In the genomic region with DNA sequence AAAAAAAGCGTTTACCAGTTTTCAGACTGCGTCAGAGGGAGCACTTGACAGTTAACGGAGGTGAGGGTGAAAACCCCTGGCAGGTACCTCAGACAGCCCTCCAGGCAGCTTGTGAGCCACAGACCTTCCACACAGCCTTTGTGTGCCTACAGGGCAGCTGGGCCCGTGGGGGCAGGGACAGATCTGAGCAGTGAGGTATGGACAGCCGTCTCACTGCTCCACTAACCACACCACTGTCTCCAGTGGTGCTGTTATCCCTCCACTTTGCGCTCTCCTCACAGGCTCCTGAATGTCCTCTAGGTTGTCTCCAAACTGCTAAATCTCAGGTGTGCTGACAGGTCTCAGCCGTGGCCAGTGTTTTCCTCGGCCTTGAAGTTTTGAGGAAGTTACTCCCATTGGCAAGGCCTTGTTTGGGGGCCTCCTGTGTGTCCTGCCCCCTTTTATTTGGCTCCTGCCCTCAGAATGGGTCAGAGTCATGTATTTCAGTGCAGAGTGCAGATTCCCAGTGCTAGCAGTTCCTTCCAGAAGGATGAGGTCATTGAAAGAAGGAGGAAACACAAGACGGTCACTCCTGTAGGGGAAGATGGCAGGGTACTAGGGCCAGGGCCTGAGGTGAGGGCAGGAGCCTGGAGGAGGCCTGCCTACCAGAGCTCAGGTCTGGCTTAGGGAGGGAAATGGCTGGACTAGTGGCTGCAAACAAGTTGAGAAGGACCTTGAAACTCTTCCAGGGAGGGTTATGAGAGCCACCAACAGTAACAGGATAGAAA, we compare ENCODE assay signal across 24 cellular contexts. TPM values are rescaled to one million over a fixed set of nuclear protein-coding genes. Genes with fewer than 3 reads are reported as not detected.
A peak's percentile ranks its signal among the peaks of the same experiment; 100 is the strongest.
DNase-seq lines count a peak whose midpoint lies in the region; ATAC-seq lines count a peak whose summit lies in the region.
"Had no signal": no experiment of that assay in that cellular context is flagged by ENCODE, and none has a peak within 500 bp of the region (broad histone marks: within the 10 kb centered on the region; RNA-seq: fewer than 3 reads in every experiment).

No MANE protein-coding gene starts in this region.

- peaks cover 49% of the 10 kb centered on the region for H3K36me3 Mint-ChIP-seq in dendritic cell treated with granulocyte-macrophage colony-stimulating factor and Interleukin-4, amounts not matched to agents 40 ng/mL and 50 ng/mL, for 4 days (ENCODE audit: low read depth)

- peaks cover 29% of the 10 kb centered on the region for H3K4me1 Mint-ChIP-seq in dendritic cell treated with granulocyte-macrophage colony-stimulating factor and Interleukin-4, amounts not matched to agents 40 ng/mL and 50 ng/mL, for 4 days (ENCODE audit: low read depth)

- no peak for ATAC-seq in sciatic nerve
- ATAC-seq: stimulated activated naive CD8-positive, alpha-beta T cell treated with anti-CD3 and anti-CD28 coated beads, Interleukin-15, Interleukin-2, amounts not matched to agents 100 U/mL and 50 U/mL, for 24 hours had no signal

- H3K27me3 Mint-ChIP-seq in dendritic cell treated with granulocyte-macrophage colony-stimulating factor and Interleukin-4, amounts not matched to agents 40 ng/mL and 50 ng/mL, for 4 days, result no peaks in the 10 kb centered on the region
- H3K27me3 Mint-ChIP-seq: activated CD4-positive, alpha-beta memory T cell treated with anti-CD3 and anti-CD28 coated beads for 36 hours; memory B cell had no signal

- H3K27ac Mint-ChIP-seq in dendritic cell treated with granulocyte-macrophage colony-stimulating factor and Interleukin-4, amounts not matched to agents 40 ng/mL and 50 ng/mL, for 4 days, result peak overlapping the region; percentile 79
- H3K27ac Mint-ChIP-seq: activated CD4-positive, alpha-beta memory T cell treated with anti-CD3 and anti-CD28 coated beads for 36 hours; memory B cell had no signal

- intact Hi-C loops in dendritic cell treated with granulocyte-macrophage colony-stimulating factor and Interleukin-4, amounts not matched to agents 40 ng/mL and 50 ng/mL, for 4 days (cut with micrococcal nuclease), result no loop called here
- intact Hi-C loops in sciatic nerve (cut with DNase I), result no loop called here

- H3K4me3 Mint-ChIP-seq in dendritic cell treated with granulocyte-macrophage colony-stimulating factor and Interleukin-4, amounts not matched to agents 40 ng/mL and 50 ng/mL, for 4 days, result no peak overlapping the region
- H3K4me3 Mint-ChIP-seq: activated CD4-positive, alpha-beta memory T cell treated with anti-CD3 and anti-CD28 coated beads for 36 hours; memory B cell had no signal

- DNase-seq in NCI-H1417 (lab: John Stamatoyannopoulos, UW) (peak in 2 of 3 experiments; percentile 20 to 58), NCI-H1417 treated with DMSO at 0.1 percent for 48 hours (lab: John Stamatoyannopoulos, UW) (no peak), NCI-H510A treated with DMSO at 0.1 percent for 48 hours (lab: John Stamatoyannopoulos, UW) (peak; percentile 86), sciatic nerve (ENCODE audit: low spot score) (peak; percentile 33), OCI-M2 (lab: John Stamatoyannopoulos, UW; ENCODE audit: unreplicated experiment) (no peak), ACHN (no peak)
- DNase-seq in activated CD4-positive, alpha-beta T cell treated with anti-CD3 and anti-CD28 coated beads for 48 hours, result no peak
- DNase-seq: activated CD4-positive, alpha-beta memory T cell treated with anti-CD3 and anti-CD28 coated beads for 36 hours; activated CD4-positive, CD25-positive, alpha-beta regulatory T cell; cortex of kidney; glutamatergic neuron; occipital lobe; stimulated activated CD4-positive, alpha-beta T cell treated with anti-CD3 and anti-CD28 coated beads, Interleukin-4, amount 100 ng/mL, for 24 hours; stimulated activated naive CD8-positive, alpha-beta T cell treated with anti-CD3 and anti-CD28 coated beads, Interleukin-15, Interleukin-2, amounts not matched to agents 100 U/mL and 50 U/mL, for 24 hours; T1000; transverse colon had no signal

- H3K9me3 Mint-ChIP-seq in dendritic cell treated with granulocyte-macrophage colony-stimulating factor and Interleukin-4, amounts not matched to agents 40 ng/mL and 50 ng/mL, for 4 days, result no peaks in the 10 kb centered on the region

- in situ Hi-C loops in ACHN (cut with HindIII; ENCODE audit: low pct_ligation_motif_present, low pct_unique_long_range_greater_than_20kb, low sequenced_read_pairs), result no loop called here

RNA-seq across cellular contexts. Expression of gene GFRA4, which starts 11.8 kb away (rescaled TPM):
- not detected for total RNA-seq in sciatic nerve
- total RNA-seq: A172; activated CD4-positive, alpha-beta memory T cell treated with anti-CD3 and anti-CD28 coated beads for 36 hours; adrenal gland; bronchial epithelial cell; fibroblast of lung; H4; occipital lobe; right atrium auricular region; transverse colon had no signal

RNA-seq across cellular contexts. Expression of gene ADAM33, which starts 30.4 kb away (rescaled TPM):
- total RNA-seq in sciatic nerve, result 117 TPM
- total RNA-seq: A172; activated CD4-positive, alpha-beta memory T cell treated with anti-CD3 and anti-CD28 coated beads for 36 hours; H4 had no signal

Comparison
In these comparisons a context has a peak if more than half of its experiments do, and no peak if none do; other contexts are left out.
1. DNase-seq: peak in NCI-H1417 (2 of 3), NCI-H510A treated with DMSO at 0.1 percent for 48 hours (single experiment) and sciatic nerve (single experiment); none in NCI-H1417 treated with DMSO at 0.1 percent for 48 hours (single experiment), OCI-M2 (single experiment), ACHN (single experiment) and activated CD4-positive, alpha-beta T cell treated with anti-CD3 and anti-CD28 coated beads for 48 hours (single experiment).